Comparison of ENCODE assay signal across 16 cellular contexts in the genomic region with DNA sequence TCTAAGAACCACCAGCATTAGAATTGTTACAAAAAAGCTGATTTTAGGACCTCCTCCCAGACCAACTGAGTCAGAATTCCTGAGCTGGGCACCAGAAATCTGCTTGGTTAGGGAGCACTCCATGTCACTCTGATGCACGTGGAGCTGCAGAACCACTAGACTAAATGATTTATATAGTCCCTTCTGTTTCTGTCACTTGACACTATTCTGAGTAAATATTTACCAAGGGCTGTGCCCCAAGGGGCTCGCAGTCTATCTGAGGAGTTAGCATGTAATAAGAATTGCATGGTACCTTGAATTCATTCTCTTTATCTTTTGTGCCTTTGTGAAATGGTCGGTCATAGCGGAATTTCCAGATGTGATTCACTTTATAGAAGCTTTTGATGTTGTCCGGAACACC.
DNase-seq lines count a peak whose midpoint lies in the region; ATAC-seq lines count a peak whose summit lies in the region.
"Had no signal": no experiment of that assay in that cellular context is flagged by ENCODE, and none has a peak within 500 bp of the region (broad histone marks: within the 10 kb centered on the region; RNA-seq: fewer than 3 reads in every experiment).

No MANE protein-coding gene starts in this region.

- peak overlapping the region; percentile 94 for H3K27ac ChIP-seq in caudate nucleus (ENCODE audit: low read depth, low read length)

- DNase-seq in NCI-H146 (lab: John Stamatoyannopoulos, UW) (peak; percentile 9), NCI-H146 treated with DMSO at 0.1 percent for 48 hours (lab: John Stamatoyannopoulos, UW; ENCODE audit: unreplicated experiment) (no peak), NCI-H2171 (lab: John Stamatoyannopoulos, UW) (peak; percentile 24), caudate nucleus (lab: John Stamatoyannopoulos, UW) (no peak), SHP77 (lab: John Stamatoyannopoulos, UW) (no peak)
- no peak for DNase-seq in activated CD4-positive, alpha-beta T cell treated with anti-CD3 and anti-CD28 coated beads, Interleukin-2, amount 50 U/mL, for 4 hours
- DNase-seq: CD8-positive, alpha-beta T cell; HFFc6; KG1; NCI-H1694 treated with DMSO at 0.1 percent for 48 hours; NCI-H774; T-cell had no signal

- ATAC-seq in GM19463 (IDR thresholded peaks at IDR 0.05; ENCODE audit: unreplicated experiment): no peak
- no peak for ATAC-seq in HG03159 (IDR thresholded peaks at IDR 0.05; ENCODE audit: unreplicated experiment)
- ATAC-seq: CD8-positive, alpha-beta T cell; HepG2; Panc1; T-cell had no signal

Comparison
In these comparisons a context has a peak if more than half of its experiments do, and no peak if none do; other contexts are left out.
1. DNase-seq: peak in NCI-H146 (single experiment) and NCI-H2171 (single experiment); none in NCI-H146 treated with DMSO at 0.1 percent for 48 hours (single experiment), caudate nucleus (0 of 61), activated CD4-positive, alpha-beta T cell treated with anti-CD3 and anti-CD28 coated beads, Interleukin-2, amount 50 U/mL, for 4 hours (0 of 2) and SHP77 (0 of 2).